12 cellular contexts compared by ENCODE assay signal in the genomic region with DNA sequence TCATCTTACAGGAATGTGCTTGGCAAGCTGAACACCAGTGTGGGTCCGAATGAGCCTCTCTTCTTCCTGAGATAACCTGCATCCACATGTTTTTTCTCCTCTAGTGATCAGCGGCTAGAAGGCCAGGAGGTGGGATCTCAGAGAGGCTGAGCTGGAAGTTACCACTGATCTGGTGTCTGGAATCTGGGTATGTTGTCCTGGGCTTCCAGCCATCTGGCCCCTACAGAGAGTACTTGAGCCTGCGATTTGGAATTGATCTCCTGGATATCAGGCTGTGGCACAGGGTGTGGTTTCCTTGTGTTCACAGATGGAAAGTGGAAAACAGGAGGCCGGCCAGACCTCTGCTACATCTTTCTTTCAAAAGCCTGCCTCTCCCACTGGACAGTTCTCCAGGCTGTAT. TPM values are rescaled to one million over a fixed set of nuclear protein-coding genes. Genes with fewer than 3 reads are reported as not detected.
DNase-seq lines count a peak whose midpoint lies in the region; ATAC-seq and TF ChIP-seq lines count a peak whose summit lies in the region.
"Had no signal": no experiment of that assay in that cellular context is flagged by ENCODE, and none has a peak within 500 bp of the region (broad histone marks: within the 10 kb centered on the region; RNA-seq: fewer than 3 reads in every experiment).

No MANE protein-coding gene starts in this region.

- no peaks in the 10 kb centered on the region for H3K79me2 ChIP-seq in smooth muscle cell (ENCODE audit: low read depth)

- H3K9me3 ChIP-seq in smooth muscle cell (replicated peaks; ENCODE audit: low read depth): no peaks in the 10 kb centered on the region
- H3K9me3 ChIP-seq: breast epithelium had no signal

- H3K4me3 ChIP-seq in smooth muscle cell: no peak overlapping the region
- H3K4me3 ChIP-seq: breast epithelium had no signal

- TF ChIP-seq CTCF in smooth muscle cell (IDR thresholded peaks at IDR 0.05; ENCODE audit: borderline replicate concordance, insufficient read depth, poor library complexity, severe bottlenecking): no peak

- H3K36me3 Mint-ChIP-seq in immature natural killer cell: no peaks in the 10 kb centered on the region

- WGBS in smooth muscle cell (ENCODE audit: low lambda C conversion rate): 81% methylated on average over 4 of the region's 4 CpGs

- no peak overlapping the region for H3K27ac ChIP-seq in smooth muscle cell (ENCODE audit: low read depth)

- peaks cover 5% of the 10 kb centered on the region for H3K4me1 ChIP-seq in smooth muscle cell (ENCODE audit: low read depth)
- H3K4me1 ChIP-seq: breast epithelium had no signal

- H4K20me1 ChIP-seq in smooth muscle cell (ENCODE audit: low read depth): peaks cover 57% of the 10 kb centered on the region

- DNase-seq in Right ventricle myocardium inferior (ENCODE audit: missing footprints): no peak
- DNase-seq in cardiac septum (ENCODE audit: low spot score): no peak
- peak; percentile 79 for DNase-seq in astrocyte of the hippocampus (ENCODE audit: low read depth, low spot score)
- DNase-seq in left lobe of liver (ENCODE audit: low spot score): no peak
- no peak for DNase-seq in immature natural killer cell
- no peak for DNase-seq in medulla oblongata (ENCODE audit: extremely low spot score)
- no peak for DNase-seq in smooth muscle cell (lab: John Stamatoyannopoulos, UW; ENCODE audit: unreplicated experiment)
- no peak for DNase-seq in activated effector memory CD4-positive, alpha-beta T cell treated with Interleukin-2 at 50 U/mL for 16 hours
- DNase-seq: H7; NCI-H1694; stimulated activated naive CD8-positive, alpha-beta T cell treated with anti-CD3 and anti-CD28 coated beads, Interleukin-15, Interleukin-2, amounts not matched to agents 100 U/mL and 50 U/mL, for 24 hours had no signal

- no peak overlapping the region for H3K9ac ChIP-seq in smooth muscle cell (ENCODE audit: low read depth)

- H3K36me3 ChIP-seq in smooth muscle cell (ENCODE audit: low read depth): no peaks in the 10 kb centered on the region
- H3K36me3 ChIP-seq: breast epithelium had no signal

- no peaks in the 10 kb centered on the region for H3K9me3 Mint-ChIP-seq in immature natural killer cell

- no peaks in the 10 kb centered on the region for H3K27me3 ChIP-seq in smooth muscle cell (ENCODE audit: low read depth)
- H3K27me3 ChIP-seq: breast epithelium had no signal

- ATAC-seq in Right ventricle myocardium inferior (peak; percentile 56), left lobe of liver (peak; percentile 45)
- ATAC-seq: stimulated activated naive CD8-positive, alpha-beta T cell treated with anti-CD3 and anti-CD28 coated beads, Interleukin-15, Interleukin-2, amounts not matched to agents 100 U/mL and 50 U/mL, for 24 hours had no signal

- intact Hi-C loops in Right ventricle myocardium inferior (cut with DNase I) (no loop called here), cardiac septum (cut with DNase I) (no loop called here)

- no peaks in the 10 kb centered on the region for H3K4me1 Mint-ChIP-seq in immature natural killer cell

- H3K27me3 Mint-ChIP-seq in immature natural killer cell (ENCODE audit: low read depth in 3 of 3): peaks cover 0 to 4% (median 0%) of the 10 kb centered on the region in 3 donors

- H2AFZ ChIP-seq in smooth muscle cell (ENCODE audit: low read depth): no peak overlapping the region

- H3K27ac Mint-ChIP-seq in immature natural killer cell: no peak overlapping the region

- H3K4me2 ChIP-seq in smooth muscle cell: no peak overlapping the region

- no peaks in the 10 kb centered on the region for H3F3A ChIP-seq in smooth muscle cell (ENCODE audit: low read depth)

- no peak overlapping the region for H3K4me3 Mint-ChIP-seq in immature natural killer cell

RNA-seq across cellular contexts. Expression of a gene that starts 35.9 kb away (rescaled TPM):
- total RNA-seq in Right ventricle myocardium inferior (29.5 TPM), cardiac septum (39.7 TPM), left lobe of liver (110 TPM), smooth muscle cell (102 and 109 TPM in 2 replicates)
- polyA plus RNA-seq in immature natural killer cell (1 to 10 TPM; 1.3 to 3.7 (median 3.0) TPM), smooth muscle cell (131 and 144 TPM in 2 replicates)
